1 cellular context compared by ENCODE assay signal in the genomic region with DNA sequence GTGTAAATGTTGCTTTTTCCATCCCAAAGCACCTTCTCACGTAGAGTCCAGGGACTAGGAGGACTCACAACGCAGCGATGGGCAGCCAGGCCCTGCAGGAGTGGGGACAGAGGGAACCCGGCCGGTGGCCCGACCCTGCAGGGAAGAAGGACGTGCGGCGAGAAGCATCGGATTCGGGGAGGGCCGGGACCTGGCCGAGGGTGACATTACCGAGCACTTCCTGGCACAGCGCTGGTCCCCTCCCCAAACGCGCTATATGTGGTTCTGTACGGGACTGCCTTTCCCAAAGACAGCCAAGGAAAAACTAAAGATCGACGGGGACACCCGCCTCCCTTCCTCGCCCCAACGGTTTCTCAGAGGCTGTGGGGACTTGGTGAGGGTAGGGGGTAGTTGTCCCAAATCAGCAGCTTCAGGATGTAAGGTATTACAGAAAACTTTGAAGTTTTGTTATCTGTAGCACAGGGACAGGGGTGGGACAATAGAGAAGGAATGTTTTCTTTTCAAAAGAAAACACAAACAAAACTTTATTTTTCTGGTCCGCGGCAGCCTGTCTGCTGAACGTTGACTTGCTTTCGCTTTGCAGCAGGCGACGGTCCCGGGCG.
TF ChIP-seq lines count a peak whose summit lies in the region.

No MANE protein-coding gene starts in this region.

TF ChIP-seq in WTC11, 78 proteins besides CTCF, POLR2A, EP300 and RAD21 (continued from another document):
- TF ChIP-seq, protein P1, sequence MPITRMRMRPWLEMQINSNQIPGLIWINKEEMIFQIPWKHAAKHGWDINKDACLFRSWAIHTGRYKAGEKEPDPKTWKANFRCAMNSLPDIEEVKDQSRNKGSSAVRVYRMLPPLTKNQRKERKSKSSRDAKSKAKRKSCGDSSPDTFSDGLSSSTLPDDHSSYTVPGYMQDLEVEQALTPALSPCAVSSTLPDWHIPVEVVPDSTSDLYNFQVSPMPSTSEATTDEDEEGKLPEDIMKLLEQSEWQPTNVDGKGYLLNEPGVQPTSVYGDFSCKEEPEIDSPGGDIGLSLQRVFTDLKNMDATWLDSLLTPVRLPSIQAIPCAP (CRISPR knock-in tag; IDR thresholded peaks at IDR 0.05), result no peak
- no peak for TF ChIP-seq FOXP1 (CRISPR knock-in tag; IDR thresholded peaks at IDR 0.05; ENCODE audit: borderline replicate concordance)
- TF ChIP-seq NFYB (CRISPR knock-in tag; conservative IDR thresholded peaks at IDR 0.05; ENCODE audit: low read depth), result no peak
- TF ChIP-seq ZNF138 (CRISPR knock-in tag; conservative IDR thresholded peaks at IDR 0.05), result no peak
- no peak for TF ChIP-seq SMAD4 (CRISPR knock-in tag; IDR thresholded peaks at IDR 0.05)
- TF ChIP-seq, protein P2, sequence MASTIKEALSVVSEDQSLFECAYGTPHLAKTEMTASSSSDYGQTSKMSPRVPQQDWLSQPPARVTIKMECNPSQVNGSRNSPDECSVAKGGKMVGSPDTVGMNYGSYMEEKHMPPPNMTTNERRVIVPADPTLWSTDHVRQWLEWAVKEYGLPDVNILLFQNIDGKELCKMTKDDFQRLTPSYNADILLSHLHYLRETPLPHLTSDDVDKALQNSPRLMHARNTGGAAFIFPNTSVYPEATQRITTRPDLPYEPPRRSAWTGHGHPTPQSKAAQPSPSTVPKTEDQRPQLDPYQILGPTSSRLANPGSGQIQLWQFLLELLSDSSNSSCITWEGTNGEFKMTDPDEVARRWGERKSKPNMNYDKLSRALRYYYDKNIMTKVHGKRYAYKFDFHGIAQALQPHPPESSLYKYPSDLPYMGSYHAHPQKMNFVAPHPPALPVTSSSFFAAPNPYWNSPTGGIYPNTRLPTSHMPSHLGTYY (CRISPR knock-in tag; IDR thresholded peaks at IDR 0.05), result no peak
- no peak for TF ChIP-seq SP1 (CRISPR knock-in tag; conservative IDR thresholded peaks at IDR 0.05)
